In the genomic region with DNA sequence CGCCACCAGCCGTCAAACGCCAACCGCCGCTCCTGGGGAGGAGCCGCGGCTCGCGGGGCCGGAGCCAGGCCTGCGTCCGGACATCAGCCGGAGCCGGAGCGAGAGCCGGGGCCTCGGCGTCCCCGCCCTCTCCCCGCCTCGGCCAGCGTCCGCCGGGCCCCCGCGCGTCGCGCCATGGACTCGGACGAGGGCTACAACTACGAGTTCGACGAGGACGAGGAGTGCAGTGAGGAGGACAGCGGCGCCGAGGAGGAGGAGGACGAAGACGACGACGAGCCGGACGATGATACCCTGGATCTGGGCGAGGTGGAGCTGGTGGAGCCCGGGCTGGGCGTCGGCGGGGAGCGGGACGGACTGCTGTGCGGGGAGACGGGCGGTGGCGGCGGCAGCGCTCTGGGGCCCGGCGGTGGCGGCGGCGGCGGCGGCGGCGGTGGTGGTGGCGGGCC, we compare ENCODE assay signal across 7 cellular contexts. TPM values are rescaled to one million over a fixed set of nuclear protein-coding genes. Genes with fewer than 3 reads are reported as not detected.
DNase-seq lines count a peak whose midpoint lies in the region; ATAC-seq and TF ChIP-seq lines count a peak whose summit lies in the region.

No MANE protein-coding gene starts in this region.

- H3K27me3 ChIP-seq in iPS DF 6.9 (ENCODE audit: control insufficient read depth, insufficient read depth, low read length) (no peaks in the 10 kb centered on the region), spleen (replicated peaks in 1 of 7) (no peaks in the 10 kb centered on the region)

- H3K9me3 ChIP-seq in iPS DF 6.9 (ENCODE audit: control insufficient read depth, insufficient read depth, low read length) (no peaks in the 10 kb centered on the region), spleen (no peaks in the 10 kb centered on the region)

- H3K27me3 Mint-ChIP-seq in activated naive CD8-positive, alpha-beta T cell = no peaks in the 10 kb centered on the region

- H3K4me3 Mint-ChIP-seq in activated naive CD8-positive, alpha-beta T cell = peak overlapping the region; percentile 96

- H3K27ac Mint-ChIP-seq in activated naive CD8-positive, alpha-beta T cell = peak overlapping the region; percentile 93

- DNase-seq in iPS DF 6.9 (ENCODE audit: low read depth, low spot score) = no peak
- DNase-seq in spleen = peak; percentile 92
- DNase-seq in NCI-H2029 (lab: John Stamatoyannopoulos, UW) = no peak

- peaks cover 2% of the 10 kb centered on the region for H3K36me3 Mint-ChIP-seq in activated naive CD8-positive, alpha-beta T cell

- no peak for TF ChIP-seq POLR2A in spleen (IDR thresholded peaks at IDR 0.05)

- H3K4me1 Mint-ChIP-seq in activated naive CD8-positive, alpha-beta T cell (ENCODE audit: low read depth) = peaks cover 54% of the 10 kb centered on the region

- H3K27ac ChIP-seq in iPS DF 6.9 (ENCODE audit: low read length) (no peak overlapping the region), spleen (peak overlapping the region; percentile 98 to 100 (median 100))

- no peak for TF ChIP-seq CTCF in spleen (IDR thresholded peaks at IDR 0.05 in 8 of 11, conservative IDR thresholded peaks at IDR 0.05 in 3 of 11)

- WGBS in iPS DF 6.9 (ENCODE audit: insufficient coverage, insufficient read length) = no CpG with 5 or more reads among the region's 67 CpGs
- 0 to 1% (median 0%) methylated on average over 5 to 67 of the region's 67 CpGs for WGBS in spleen, 5 donors

- no peaks in the 10 kb centered on the region for H3K9me3 Mint-ChIP-seq in activated naive CD8-positive, alpha-beta T cell (ENCODE audit: low read depth)

- no peaks in the 10 kb centered on the region for H3K4me1 ChIP-seq in iPS DF 6.9 (ENCODE audit: control insufficient read depth, insufficient read depth, low read length)
- H3K4me1 ChIP-seq in spleen = peaks cover 39 to 61% (median 55%) of the 10 kb centered on the region in 6 donors

- intact Hi-C loops in spleen (cut with DNase I; ENCODE audit: low total_unique reads) = no loop called here

- H3K4me3 ChIP-seq in iPS DF 6.9 (ENCODE audit: low read length) (peak overlapping the region; percentile 92), spleen (peak overlapping the region; percentile 59 to 91 (median 74))

- no peaks in the 10 kb centered on the region; the same call in 1 of the 2 replicates for H3K36me3 ChIP-seq in iPS DF 6.9 (ENCODE audit: control insufficient read depth, insufficient read depth, low read length)
- peaks cover 0 to 34% (median 7%) of the 10 kb centered on the region in 6 donors for H3K36me3 ChIP-seq in spleen

- ATAC-seq in GM19328 (IDR thresholded peaks at IDR 0.05; ENCODE audit: unreplicated experiment) = peak; percentile 18
- ATAC-seq in HG03045 (IDR thresholded peaks at IDR 0.05; ENCODE audit: unreplicated experiment) = peak; percentile 19
- ATAC-seq in GM18517 (IDR thresholded peaks at IDR 0.05; ENCODE audit: unreplicated experiment) = no peak

RNA-seq across cellular contexts. Expression of a gene that starts 0.4 kb away (rescaled TPM):
- 100 to 1,000 TPM in 4 of 7 donors, 10 to 100 TPM in 3; 46.2 to 171 (median 147) TPM for total RNA-seq in spleen
- 10 to 100 TPM; 14.8 to 24.2 (median 15.5) TPM for polyA plus RNA-seq in spleen
